Comparison of ENCODE assay signal across 1 cellular context in the genomic region with DNA sequence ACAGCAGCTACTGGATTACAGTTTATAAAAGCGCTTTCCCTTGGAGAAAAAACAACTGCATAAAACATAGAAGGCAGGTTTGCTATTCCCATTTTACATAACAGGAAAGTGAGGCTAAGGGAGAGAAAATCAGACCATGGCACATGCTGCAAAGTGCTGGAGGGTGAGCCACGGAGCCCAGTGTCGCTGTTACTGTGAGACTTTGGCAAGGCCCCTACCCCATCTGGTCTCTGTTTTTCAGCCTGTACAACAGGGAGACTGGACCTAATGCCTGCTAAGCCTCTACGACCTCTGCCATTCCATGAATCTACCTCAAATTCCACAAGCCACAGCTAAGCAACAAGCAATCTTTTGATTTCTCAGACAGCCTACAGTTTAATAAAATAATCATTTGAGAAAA.
TF ChIP-seq lines count a peak whose summit lies in the region.

No MANE protein-coding gene starts in this region.

TF ChIP-seq in GM23338, 12 proteins besides CTCF, POLR2A, EP300 and RAD21 (continued from another document):
- TF ChIP-seq, protein P1, sequence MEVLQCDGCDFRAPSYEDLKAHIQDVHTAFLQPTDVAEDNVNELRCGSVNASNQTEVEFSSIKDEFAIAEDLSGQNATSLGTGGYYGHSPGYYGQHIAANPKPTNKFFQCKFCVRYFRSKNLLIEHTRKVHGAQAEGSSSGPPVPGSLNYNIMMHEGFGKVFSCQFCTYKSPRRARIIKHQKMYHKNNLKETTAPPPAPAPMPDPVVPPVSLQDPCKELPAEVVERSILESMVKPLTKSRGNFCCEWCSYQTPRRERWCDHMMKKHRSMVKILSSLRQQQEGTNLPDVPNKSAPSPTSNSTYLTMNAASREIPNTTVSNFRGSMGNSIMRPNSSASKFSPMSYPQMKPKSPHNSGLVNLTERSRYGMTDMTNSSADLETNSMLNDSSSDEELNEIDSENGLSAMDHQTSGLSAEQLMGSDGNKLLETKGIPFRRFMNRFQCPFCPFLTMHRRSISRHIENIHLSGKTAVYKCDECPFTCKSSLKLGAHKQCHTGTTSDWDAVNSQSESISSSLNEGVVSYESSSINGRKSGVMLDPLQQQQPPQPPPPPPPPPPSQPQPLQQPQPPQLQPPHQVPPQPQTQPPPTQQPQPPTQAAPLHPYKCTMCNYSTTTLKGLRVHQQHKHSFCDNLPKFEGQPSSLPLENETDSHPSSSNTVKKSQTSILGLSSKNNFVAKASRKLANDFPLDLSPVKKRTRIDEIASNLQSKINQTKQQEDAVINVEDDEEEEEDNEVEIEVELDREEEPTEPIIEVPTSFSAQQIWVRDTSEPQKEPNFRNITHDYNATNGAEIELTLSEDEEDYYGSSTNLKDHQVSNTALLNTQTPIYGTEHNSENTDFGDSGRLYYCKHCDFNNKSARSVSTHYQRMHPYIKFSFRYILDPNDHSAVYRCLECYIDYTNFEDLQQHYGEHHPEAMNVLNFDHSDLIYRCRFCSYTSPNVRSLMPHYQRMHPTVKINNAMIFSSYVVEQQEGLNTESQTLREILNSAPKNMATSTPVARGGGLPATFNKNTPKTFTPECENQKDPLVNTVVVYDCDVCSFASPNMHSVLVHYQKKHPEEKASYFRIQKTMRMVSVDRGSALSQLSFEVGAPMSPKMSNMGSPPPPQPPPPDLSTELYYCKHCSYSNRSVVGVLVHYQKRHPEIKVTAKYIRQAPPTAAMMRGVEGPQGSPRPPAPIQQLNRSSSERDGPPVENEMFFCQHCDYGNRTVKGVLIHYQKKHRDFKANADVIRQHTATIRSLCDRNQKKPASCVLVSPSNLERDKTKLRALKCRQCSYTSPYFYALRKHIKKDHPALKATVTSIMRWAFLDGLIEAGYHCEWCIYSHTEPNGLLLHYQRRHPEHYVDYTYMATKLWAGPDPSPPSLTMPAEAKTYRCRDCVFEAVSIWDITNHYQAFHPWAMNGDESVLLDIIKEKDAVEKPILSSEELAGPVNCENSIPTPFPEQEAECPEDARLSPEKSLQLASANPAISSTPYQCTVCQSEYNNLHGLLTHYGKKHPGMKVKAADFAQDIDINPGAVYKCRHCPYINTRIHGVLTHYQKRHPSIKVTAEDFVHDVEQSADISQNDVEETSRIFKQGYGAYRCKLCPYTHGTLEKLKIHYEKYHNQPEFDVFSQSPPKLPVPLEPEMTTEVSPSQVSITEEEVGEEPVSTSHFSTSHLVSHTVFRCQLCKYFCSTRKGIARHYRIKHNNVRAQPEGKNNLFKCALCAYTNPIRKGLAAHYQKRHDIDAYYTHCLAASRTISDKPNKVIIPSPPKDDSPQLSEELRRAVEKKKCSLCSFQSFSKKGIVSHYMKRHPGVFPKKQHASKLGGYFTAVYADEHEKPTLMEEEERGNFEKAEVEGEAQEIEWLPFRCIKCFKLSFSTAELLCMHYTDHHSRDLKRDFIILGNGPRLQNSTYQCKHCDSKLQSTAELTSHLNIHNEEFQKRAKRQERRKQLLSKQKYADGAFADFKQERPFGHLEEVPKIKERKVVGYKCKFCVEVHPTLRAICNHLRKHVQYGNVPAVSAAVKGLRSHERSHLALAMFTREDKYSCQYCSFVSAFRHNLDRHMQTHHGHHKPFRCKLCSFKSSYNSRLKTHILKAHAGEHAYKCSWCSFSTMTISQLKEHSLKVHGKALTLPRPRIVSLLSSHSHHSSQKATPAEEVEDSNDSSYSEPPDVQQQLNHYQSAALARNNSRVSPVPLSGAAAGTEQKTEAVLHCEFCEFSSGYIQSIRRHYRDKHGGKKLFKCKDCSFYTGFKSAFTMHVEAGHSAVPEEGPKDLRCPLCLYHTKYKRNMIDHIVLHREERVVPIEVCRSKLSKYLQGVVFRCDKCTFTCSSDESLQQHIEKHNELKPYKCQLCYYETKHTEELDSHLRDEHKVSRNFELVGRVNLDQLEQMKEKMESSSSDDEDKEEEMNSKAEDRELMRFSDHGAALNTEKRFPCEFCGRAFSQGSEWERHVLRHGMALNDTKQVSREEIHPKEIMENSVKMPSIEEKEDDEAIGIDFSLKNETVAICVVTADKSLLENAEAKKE (CRISPR knock-in tag; IDR thresholded peaks at IDR 0.05) = no peak
- no peak for TF ChIP-seq CREB1 (CRISPR knock-in tag; IDR thresholded peaks at IDR 0.05; ENCODE audit: low read depth)
- TF ChIP-seq JUNB (IDR thresholded peaks at IDR 0.05; ENCODE audit: unreplicated experiment) = no peak
- TF ChIP-seq POLR2AphosphoS5 (IDR thresholded peaks at IDR 0.05; ENCODE audit: low read depth) = no peak
- no peak for TF ChIP-seq NANOG (IDR thresholded peaks at IDR 0.05; ENCODE audit: borderline replicate concordance)
